ENCODE assay signal across 1 cellular context in the genomic region with DNA sequence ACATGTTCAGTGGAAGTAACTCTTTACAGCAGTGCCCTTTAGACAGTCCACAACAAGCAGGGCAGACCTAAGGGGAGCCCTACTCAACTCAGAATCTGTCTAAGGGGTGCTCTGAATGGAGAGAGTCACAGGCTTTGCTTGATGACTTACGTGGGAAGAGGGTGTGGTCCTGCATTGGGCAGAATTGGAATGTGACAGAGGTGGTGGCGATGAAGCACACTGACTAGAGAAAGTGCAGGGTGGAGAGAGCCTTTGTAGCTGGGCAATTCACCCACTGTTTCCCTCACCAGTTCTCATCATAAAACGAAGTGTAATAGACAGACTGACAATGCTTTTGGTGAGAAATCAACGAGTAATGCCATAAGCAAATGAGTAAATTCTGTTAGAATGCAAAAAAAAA.
TF ChIP-seq lines count a peak whose summit lies in the region.

No MANE protein-coding gene starts in this region.

TF ChIP-seq in HCT116, 20 proteins besides CTCF, POLR2A, EP300 and RAD21 (continued from another document):
- no peak for TF ChIP-seq JUND (IDR thresholded peaks at IDR 0.05)
